In genomic region chr20:52083627-52084232, GRCh38 we compare ENCODE assay signal across 8 cellular contexts.
DNase-seq lines count a peak whose midpoint lies in the region; ATAC-seq and TF ChIP-seq lines count a peak whose summit lies in the region.

No MANE protein-coding gene starts in this region.

- no peak overlapping the region for H3K4me3 Mint-ChIP-seq in activated CD8-positive, alpha-beta T cell treated with anti-CD3 and anti-CD28 coated beads, Interleukin-2, amount 10 ng/mL, durations not matched to agents 7 days and 5 days

- H3K4me3 ChIP-seq in fibroblast of villous mesenchyme (ENCODE audit: low read depth, low read length) = no peak overlapping the region

- H3K27ac Mint-ChIP-seq in activated CD8-positive, alpha-beta T cell treated with anti-CD3 and anti-CD28 coated beads, Interleukin-2, amount 10 ng/mL, durations not matched to agents 7 days and 5 days = no peak overlapping the region

- H3K4me1 Mint-ChIP-seq in activated CD8-positive, alpha-beta T cell treated with anti-CD3 and anti-CD28 coated beads, Interleukin-2, amount 10 ng/mL, durations not matched to agents 7 days and 5 days (ENCODE audit: low read depth) = no peaks in the 10 kb centered on the region

- no peaks in the 10 kb centered on the region for H3K27me3 Mint-ChIP-seq in activated CD8-positive, alpha-beta T cell treated with anti-CD3 and anti-CD28 coated beads, Interleukin-2, amount 10 ng/mL, durations not matched to agents 7 days and 5 days (ENCODE audit: low read depth)

- no peak for ATAC-seq in activated CD8-positive, alpha-beta T cell treated with anti-CD3 and anti-CD28 coated beads, Interleukin-2, amount 10 ng/mL, durations not matched to agents 7 days and 5 days
- no peak for ATAC-seq in GM19467 (IDR thresholded peaks at IDR 0.05; ENCODE audit: unreplicated experiment)
- no peak for ATAC-seq in HG02678 (IDR thresholded peaks at IDR 0.05; ENCODE audit: unreplicated experiment)

- CTCF ChIA-PET in activated CD8-positive, alpha-beta T cell treated with anti-CD3 and anti-CD28 coated beads, Interleukin-2, amount 10 ng/mL, durations not matched to agents 7 days and 5 days (lab: Charles Lee) = interaction anchor here (0.9 to 1.3 kb wide), 9 partner anchors 11 to 1094 kb away, joined by 3 to 6 read pairs (median 3); no protein-coding TSS in a partner anchor

- peaks cover 20% of the 10 kb centered on the region for H3K36me3 Mint-ChIP-seq in activated CD8-positive, alpha-beta T cell treated with anti-CD3 and anti-CD28 coated beads, Interleukin-2, amount 10 ng/mL, durations not matched to agents 7 days and 5 days (ENCODE audit: low read depth)

- H3K9me3 Mint-ChIP-seq in activated CD8-positive, alpha-beta T cell treated with anti-CD3 and anti-CD28 coated beads, Interleukin-2, amount 10 ng/mL, durations not matched to agents 7 days and 5 days (ENCODE audit: insufficient read depth) = peaks cover 18% of the 10 kb centered on the region

- peak; percentile 80 for DNase-seq in AG08396 (ENCODE audit: low spot score)
- DNase-seq in H4 (ENCODE audit: low spot score) = peak; percentile 63
- peak; percentile 27 for DNase-seq in NCI-H510A treated with DMSO at 0.1 percent for 48 hours (lab: John Stamatoyannopoulos, UW)
- DNase-seq in activated CD8-positive, alpha-beta T cell treated with anti-CD3 and anti-CD28 coated beads, Interleukin-2, amount 10 ng/mL, durations not matched to agents 7 days and 5 days = peak; percentile 61
- DNase-seq in fibroblast of villous mesenchyme (ENCODE audit: low read depth) = peak; percentile 79
- DNase-seq in nucleus accumbens (lab: John Stamatoyannopoulos, UW) = peak in 42 of 56 donors; percentile 2 to 75 (median 28)

- POLR2A ChIA-PET in activated CD8-positive, alpha-beta T cell treated with anti-CD3 and anti-CD28 coated beads, Interleukin-2, amount 10 ng/mL, durations not matched to agents 7 days and 5 days (lab: Charles Lee) = no interaction called here

- TF ChIP-seq CTCF in fibroblast of villous mesenchyme (IDR thresholded peaks at IDR 0.05; ENCODE audit: insufficient read depth, low read depth, low read length) = peak; percentile 73

Comparison
In these comparisons a context has a peak if more than half of its experiments do, and no peak if none do; other contexts are left out.
1. DNase-seq: peak in every context shown above with its lines; median percentile 80 in AG08396; 79 in fibroblast of villous mesenchyme; 63 in H4; 61 in activated CD8-positive, alpha-beta T cell treated with anti-CD3 and anti-CD28 coated beads, Interleukin-2, amount 10 ng/mL, durations not matched to agents 7 days and 5 days; 28 in nucleus accumbens; 27 in NCI-H510A treated with DMSO at 0.1 percent for 48 hours.